ENCODE assay signal across 9 cellular contexts in genomic region chr17:50129303-50129945, GRCh38. TPM values are rescaled to one million over a fixed set of nuclear protein-coding genes. Genes with fewer than 3 reads are reported as not detected.
DNase-seq lines count a peak whose midpoint lies in the region; ATAC-seq, FAIRE-seq and TF ChIP-seq lines count a peak whose summit lies in the region.
"Had no signal": no experiment of that assay in that cellular context is flagged by ENCODE, and none has a peak within 500 bp of the region (broad histone marks: within the 10 kb centered on the region; RNA-seq: fewer than 3 reads in every experiment).

No MANE protein-coding gene starts in this region.

- no peaks in the 10 kb centered on the region for H3K79me2 ChIP-seq in OCI-LY7 (ENCODE audit: insufficient read depth, low read depth, low read length)
- H3K79me2 ChIP-seq in GM12878 (ENCODE audit: control insufficient read depth, insufficient read depth, low read length), result no peaks in the 10 kb centered on the region

- SMC1A ChIA-PET in GM12878 (lab: Charles Lee; ENCODE audit: uncharacterized antibody, unreplicated experiment), result interaction anchor here (1.3 to 1.4 kb wide), 2 partner anchors 14 to 22 kb away, joined by 3 read pairs; no protein-coding TSS in a partner anchor

- H3K9ac ChIP-seq in GM12878 (ENCODE audit: control insufficient read depth, insufficient read depth, low read length), result no peak overlapping the region

- H3K9me3 ChIP-seq in OCI-LY7 (ENCODE audit: low read length) (no peaks in the 10 kb centered on the region), GM12878 (replicated peaks; ENCODE audit: control insufficient read depth, insufficient read depth, low read length) (no peaks in the 10 kb centered on the region), upper lobe of left lung (no peaks in the 10 kb centered on the region)

- RAD21 ChIA-PET in GM12878 (lab: Charles Lee; ENCODE audit: unreplicated experiment), result interaction anchor here (0.6 to 1.8 kb wide), 5 partner anchors 11 to 27 kb away, joined by 3 to 6 read pairs (median 3); no protein-coding TSS in a partner anchor

- FAIRE-seq in GM12878 (lab: Jason Lieb, UNC), result no peak

- POLR2A ChIA-PET in OCI-LY7 (lab: Charles Lee), result no interaction called here
- POLR2A ChIA-PET in GM12878 (lab: Charles Lee), result interaction anchor here (0.5 to 1.0 kb wide), 2 partner anchors 23 to 36 kb away, joined by 3 to 4 read pairs; no protein-coding TSS in a partner anchor

- no peak for TF ChIP-seq RAD21 in GM12878 (IDR thresholded peaks at IDR 0.05; ENCODE audit: insufficient read depth, low read depth, low read length)

- 2% methylated on average over 7 of the region's 54 CpGs for WGBS in GM12878 (ENCODE audit: insufficient coverage, insufficient replicate concordance, low lambda C conversion rate, missing lambda C conversion rate)
- 0% methylated on average over 6 to 32 of the region's 54 CpGs for WGBS in upper lobe of left lung, 2 donors

- H3K4me2 ChIP-seq in OCI-LY7 (ENCODE audit: low read length) (peak overlapping the region; percentile 40; the same call in 1 of the 2 replicates), GM12878 (ENCODE audit: control insufficient read depth, insufficient read depth) (no peak overlapping the region)

- TF ChIP-seq POLR2A in GM12878 (IDR thresholded peaks at IDR 0.05; ENCODE audit: low read depth, low read length) (no peak), upper lobe of left lung (IDR thresholded peaks at IDR 0.05) (no peak)

- H2AFZ ChIP-seq in OCI-LY7 (ENCODE audit: low read length) (no peak overlapping the region), GM12878 (ENCODE audit: control insufficient read depth, low read depth, low read length) (no peak overlapping the region)

- H3K36me3 ChIP-seq in OCI-LY7 (ENCODE audit: insufficient read depth, low read length) (peaks cover 24% of the 10 kb centered on the region), GM12878 (ENCODE audit: control insufficient read depth in 2 of 2, insufficient read depth in 2 of 2, low read length in 1 of 2) (peaks cover 4 to 6% of the 10 kb centered on the region in 2 experiments; a peak in 3 of 4 replicates), upper lobe of left lung (peaks cover 0 to 5% (median 2%) of the 10 kb centered on the region in 4 donors)

- CTCF ChIA-PET in OCI-LY7 (lab: Charles Lee; ENCODE audit: unreplicated experiment) (interaction anchor here (0.6 kb wide), 1 partner anchor 19 kb away, joined by 3 read pairs; no protein-coding TSS in a partner anchor), GM12878 (lab: Yijun Ruan, JAX) (interaction anchor here (0.7 to 3.0 kb wide), 5 partner anchors 10 to 145 kb away, joined by 3 to 18 read pairs (median 9); partner anchors contain the start of gene TMEM92)

- H3K27ac ChIP-seq in OCI-LY7 (ENCODE audit: low read depth, low read length, poor library complexity, severe bottlenecking), result no peak overlapping the region
- no peak overlapping the region for H3K27ac ChIP-seq in GM12878 (ENCODE audit: control insufficient read depth, insufficient read depth)
- peak overlapping the region in 3 of 4 donors; percentile 56 to 81 (median 73) for H3K27ac ChIP-seq in upper lobe of left lung

- BruUV-seq in OCI-LY7 (replicated peaks; lab: Mats Ljungman, UMichigan) (no TSS peak), GM12878 (replicated peaks; lab: Mats Ljungman, UMichigan) (no TSS peak)

- H3K9me2 ChIP-seq in OCI-LY7 (ENCODE audit: insufficient read depth, low read length), result no peaks in the 10 kb centered on the region

- peak; percentile 77 for DNase-seq in DMS53 (lab: John Stamatoyannopoulos, UW)
- DNase-seq in DMS53 treated with DMSO at 0.1 percent for 48 hours (lab: John Stamatoyannopoulos, UW; ENCODE audit: unreplicated experiment), result no peak
- no peak for DNase-seq in OCI-LY7 (ENCODE audit: low spot score)
- DNase-seq in GM12878 (ENCODE audit: low read depth, low spot score), result no peak
- peak; percentile 22 for DNase-seq in kidney glomerular epithelial cell (lab: John Stamatoyannopoulos, UW)
- DNase-seq in upper lobe of left lung, result peak in 1 of 2 donors; percentile 83
- DNase-seq in GF-D8 (lab: John Stamatoyannopoulos, UW), result no peak

- peaks cover 11% of the 10 kb centered on the region for H3K4me1 ChIP-seq in OCI-LY7 (ENCODE audit: insufficient read depth, low read length, poor library complexity, severe bottlenecking)
- peaks cover 6% of the 10 kb centered on the region; the same call in 1 of the 2 replicates for H3K4me1 ChIP-seq in GM12878 (ENCODE audit: control insufficient read depth, insufficient read depth, low read length)
- peaks cover 26 to 55% (median 48%) of the 10 kb centered on the region in 4 donors for H3K4me1 ChIP-seq in upper lobe of left lung

- H3K4me3 ChIP-seq in OCI-LY7 (ENCODE audit: low read depth, low read length, poor library complexity, severe bottlenecking) (peak overlapping the region; percentile 36), GM12878 (peak overlapping the region; percentile 47; the same call in 1 of the 2 replicates), upper lobe of left lung (peak overlapping the region; percentile 16 to 59 (median 49))

- ATAC-seq in GM12878 (peak; percentile 62), upper lobe of left lung (ENCODE audit: low FRiP score in 2 of 2) (peak in 1 of 2 donors; percentile 15), GM19324 (IDR thresholded peaks at IDR 0.05; ENCODE audit: low FRiP score, unreplicated experiment) (no peak)

- TF ChIP-seq EP300 in GM12878 (IDR thresholded peaks at IDR 0.05; ENCODE audit: borderline replicate concordance in 1 of 2, control insufficient read depth in 1 of 2, low read depth in 2 of 2, low read length in 2 of 2), result no peak
- no peak for TF ChIP-seq EP300 in upper lobe of left lung (IDR thresholded peaks at IDR 0.05)

- H4K20me1 ChIP-seq in OCI-LY7 (ENCODE audit: insufficient read depth, low read length) (no peaks in the 10 kb centered on the region), GM12878 (ENCODE audit: control insufficient read depth, insufficient read depth) (no peaks in the 10 kb centered on the region; the same call in 1 of the 2 replicates)

- TF ChIP-seq CTCF in OCI-LY7 (conservative IDR thresholded peaks at IDR 0.05; ENCODE audit: low read length) (no peak), GM12878 (IDR thresholded peaks at IDR 0.05 in 2 of 3, conservative IDR thresholded peaks at IDR 0.05 in 1 of 3; ENCODE audit: control insufficient read depth in 2 of 3, extremely low read depth in 1 of 3, insufficient read depth in 1 of 3, low read depth in 3 of 3, low read length in 3 of 3) (no peak), upper lobe of left lung (IDR thresholded peaks at IDR 0.05) (no peak)

- intact Hi-C loops in OCI-LY7 (cut with micrococcal nuclease; ENCODE audit: unreplicated experiment) (no loop called here), GM12878 (cut with micrococcal nuclease; ENCODE audit: unreplicated experiment) (no loop called here)

- in situ Hi-C loops in GM12878 (cut with MboI), result no loop called here

- peaks cover 4 to 10% of the 10 kb centered on the region in 2 experiments for H3K27me3 ChIP-seq in GM12878 (replicated peaks in 1 of 2; ENCODE audit: control insufficient read depth in 2 of 2, insufficient read depth in 2 of 2, low read length in 1 of 2)
- H3K27me3 ChIP-seq in upper lobe of left lung, result peaks cover 0 to 17% (median 11%) of the 10 kb centered on the region in 4 donors

RNA-seq across cellular contexts. Expression of gene SAMD14, which starts 0.5 kb away (rescaled TPM):
- not detected in 2 replicates for total RNA-seq in OCI-LY7 (2014; rRNA removed; shearing (Covaris generic))
- total RNA-seq in OCI-LY7 (2022), result 0.13 and 0.59 TPM in 2 replicates
- 2.6 and 4.3 TPM in 2 replicates for total RNA-seq in GM12878 (2013; cell fraction: nucleolus; rRNA removed)
- 0.17 and 0.22 TPM in 2 replicates for total RNA-seq in GM12878 (2014; rRNA removed)
- total RNA-seq in GM12878 (2014; rRNA removed; fragmentation: Illumina TruSeq; extraction: Trizol), result 0.22 and 0.74 TPM in 2 replicates
- 1.3 and 1.7 TPM in 2 replicates for total RNA-seq in GM12878 (2021)
- polyA plus RNA-seq in GM12878 (2011; ENCODE audit: low read depth), result 0.58 TPM
- polyA plus RNA-seq in GM12878 (2011; rRNA removed), result 0.32 and 1.3 TPM in 2 replicates
- polyA plus RNA-seq in GM12878 (2011; cell fraction: cytosol; rRNA removed), result 0.51 and 1.2 TPM in 2 replicates
- polyA plus RNA-seq in GM12878 (2011; cell fraction: nucleus; rRNA removed), result 8.0 and 8.3 TPM in 2 replicates
- 0.45 and 0.66 TPM in 2 replicates for polyA plus RNA-seq in GM12878 (2012)
- 0.19 and 0.25 TPM in 2 replicates for polyA plus RNA-seq in GM12878 (2014; fragmentation: Illumina TruSeq; extraction: Trizol)
- polyA plus RNA-seq in GM12878 (2014; fragmentation: Nextera tagmentation; extraction: Ambion mirVana), result not detected
- polyA plus RNA-seq in GM12878 (2014; rRNA removed), result 0.51 and 1.4 TPM in 2 replicates
- under 1 TPM in 1 of 2 experiments, not detected in 1; 0.06 TPM for polyA plus RNA-seq in GM12878 (2016; fragmentation: Nextera tagmentation; extraction: Ambion mirVana)
- polyA minus RNA-seq in GM12878 (2011; rRNA and poly(A)+ RNA removed), result 0.59 and 2.0 TPM in 2 replicates
- polyA minus RNA-seq in GM12878 (2011; cell fraction: cytosol; rRNA and poly(A)+ RNA removed), result 0.73 TPM in 1 of 2 replicates, not detected in the other
- 1.1 and 1.8 TPM in 2 replicates for polyA minus RNA-seq in GM12878 (2011; cell fraction: nucleus; rRNA and poly(A)+ RNA removed)
- 10 to 100 TPM in 2 of 6 donors, 1 to 10 TPM in 3, under 1 TPM in 1; 0.49 to 16.8 (median 5.6) TPM for total RNA-seq in upper lobe of left lung

RNA-seq across cellular contexts. Expression of gene PPP1R9B, which starts 21.1 kb away (rescaled TPM):
- 45.3 and 73.2 TPM in 2 replicates for total RNA-seq in OCI-LY7 (2014; rRNA removed; shearing (Covaris generic))
- 73.9 and 87.0 TPM in 2 replicates for total RNA-seq in OCI-LY7 (2022)
- total RNA-seq in GM12878 (2013; cell fraction: nucleolus; rRNA removed), result 55.7 and 68.4 TPM in 2 replicates
- 59.9 and 62.9 TPM in 2 replicates for total RNA-seq in GM12878 (2014; rRNA removed)
- total RNA-seq in GM12878 (2014; rRNA removed; fragmentation: Illumina TruSeq; extraction: Trizol), result 35.9 and 39.6 TPM in 2 replicates
- total RNA-seq in GM12878 (2021), result 103 and 107 TPM in 2 replicates
- 21.7 TPM for polyA plus RNA-seq in GM12878 (2011; ENCODE audit: low read depth)
- 30.2 and 44.4 TPM in 2 replicates for polyA plus RNA-seq in GM12878 (2011; rRNA removed)
- 39.3 and 43.6 TPM in 2 replicates for polyA plus RNA-seq in GM12878 (2011; cell fraction: cytosol; rRNA removed)
- 75.0 and 144 TPM in 2 replicates for polyA plus RNA-seq in GM12878 (2011; cell fraction: nucleus; rRNA removed)
- polyA plus RNA-seq in GM12878 (2012), result 54.8 and 64.1 TPM in 2 replicates
- polyA plus RNA-seq in GM12878 (2014; fragmentation: Illumina TruSeq; extraction: Trizol), result 17.9 and 35.4 TPM in 2 replicates
- polyA plus RNA-seq in GM12878 (2014; fragmentation: Nextera tagmentation; extraction: Ambion mirVana), result under 1 TPM; 0.20 to 0.45 TPM
- polyA plus RNA-seq in GM12878 (2014; rRNA removed), result 52.0 and 58.7 TPM in 2 replicates
- polyA plus RNA-seq in GM12878 (2016; fragmentation: Nextera tagmentation; extraction: Ambion mirVana), result 1 to 10 TPM; 1.8 to 2.3 TPM
- 38.4 and 59.7 TPM in 2 replicates for polyA minus RNA-seq in GM12878 (2011; rRNA and poly(A)+ RNA removed)
- 36.3 and 36.8 TPM in 2 replicates for polyA minus RNA-seq in GM12878 (2011; cell fraction: cytosol; rRNA and poly(A)+ RNA removed)
- polyA minus RNA-seq in GM12878 (2011; cell fraction: nucleus; rRNA and poly(A)+ RNA removed), result 12.3 and 46.2 TPM in 2 replicates
- total RNA-seq in upper lobe of left lung, result 100 to 1,000 TPM in 1 of 6 donors, 10 to 100 TPM in 5; 37.5 to 121 (median 74.7) TPM

RNA-seq across cellular contexts. Expression of gene PDK2, which starts 34.3 kb away (rescaled TPM):
- 10.4 and 21.8 TPM in 2 replicates for total RNA-seq in OCI-LY7 (2014; rRNA removed; shearing (Covaris generic))
- total RNA-seq in OCI-LY7 (2022), result 27.7 and 30.1 TPM in 2 replicates
- 16.9 and 18.0 TPM in 2 replicates for total RNA-seq in GM12878 (2013; cell fraction: nucleolus; rRNA removed)
- total RNA-seq in GM12878 (2014; rRNA removed), result 9.7 and 12.3 TPM in 2 replicates
- 6.5 and 8.6 TPM in 2 replicates for total RNA-seq in GM12878 (2014; rRNA removed; fragmentation: Illumina TruSeq; extraction: Trizol)
- 14.2 and 16.1 TPM in 2 replicates for total RNA-seq in GM12878 (2021)
- 4.5 TPM for polyA plus RNA-seq in GM12878 (2011; ENCODE audit: low read depth)
- polyA plus RNA-seq in GM12878 (2011; rRNA removed), result 8.8 and 22.6 TPM in 2 replicates
- 33.3 and 38.8 TPM in 2 replicates for polyA plus RNA-seq in GM12878 (2011; cell fraction: cytosol; rRNA removed)
- 92.2 and 108 TPM in 2 replicates for polyA plus RNA-seq in GM12878 (2011; cell fraction: nucleus; rRNA removed)
- polyA plus RNA-seq in GM12878 (2012), result 9.1 and 10.7 TPM in 2 replicates
- 9.8 and 12.3 TPM in 2 replicates for polyA plus RNA-seq in GM12878 (2014; fragmentation: Illumina TruSeq; extraction: Trizol)
- 1 to 10 TPM in 1 of 2 experiments, under 1 TPM in 1; 0.98 to 1.2 TPM for polyA plus RNA-seq in GM12878 (2014; fragmentation: Nextera tagmentation; extraction: Ambion mirVana)
- polyA plus RNA-seq in GM12878 (2014; rRNA removed), result 9.6 and 16.0 TPM in 2 replicates
- 10 to 100 TPM; 17.5 to 20.2 TPM for polyA plus RNA-seq in GM12878 (2016; fragmentation: Nextera tagmentation; extraction: Ambion mirVana)
- polyA minus RNA-seq in GM12878 (2011; rRNA and poly(A)+ RNA removed), result 22.7 and 37.5 TPM in 2 replicates
- polyA minus RNA-seq in GM12878 (2011; cell fraction: cytosol; rRNA and poly(A)+ RNA removed), result 9.5 and 15.8 TPM in 2 replicates
- 16.0 and 35.1 TPM in 2 replicates for polyA minus RNA-seq in GM12878 (2011; cell fraction: nucleus; rRNA and poly(A)+ RNA removed)
- total RNA-seq in upper lobe of left lung, result 10 to 100 TPM; 15.7 to 80.7 (median 34.9) TPM

RNA-seq across cellular contexts. Expression of gene SGCA, which starts 36.4 kb away (rescaled TPM):
- total RNA-seq in OCI-LY7 (2014; rRNA removed; shearing (Covaris generic)), result 0.57 TPM in 1 of 2 replicates, not detected in the other
- total RNA-seq in OCI-LY7 (2022), result 1.1 TPM in 1 of 2 replicates, not detected in the other
- 1.9 and 2.9 TPM in 2 replicates for total RNA-seq in GM12878 (2013; cell fraction: nucleolus; rRNA removed)
- total RNA-seq in GM12878 (2014; rRNA removed), result 0.11 and 0.68 TPM in 2 replicates
- total RNA-seq in GM12878 (2014; rRNA removed; fragmentation: Illumina TruSeq; extraction: Trizol), result 0.27 TPM in 1 of 2 replicates, not detected in the other
- 0.51 and 0.56 TPM in 2 replicates for total RNA-seq in GM12878 (2021)
- polyA plus RNA-seq in GM12878 (2011; ENCODE audit: low read depth), result 0.52 TPM
- 0.24 and 0.81 TPM in 2 replicates for polyA plus RNA-seq in GM12878 (2011; rRNA removed)
- polyA plus RNA-seq in GM12878 (2011; cell fraction: cytosol; rRNA removed), result 0.54 and 1.2 TPM in 2 replicates
- 3.6 and 4.5 TPM in 2 replicates for polyA plus RNA-seq in GM12878 (2011; cell fraction: nucleus; rRNA removed)
- 1.2 and 1.9 TPM in 2 replicates for polyA plus RNA-seq in GM12878 (2012)
- 0.24 TPM in 1 of 2 replicates, not detected in the other for polyA plus RNA-seq in GM12878 (2014; fragmentation: Illumina TruSeq; extraction: Trizol)
- polyA plus RNA-seq in GM12878 (2014; fragmentation: Nextera tagmentation; extraction: Ambion mirVana), result under 1 TPM in 1 of 2 experiments, not detected in 1; 0.13 TPM
- polyA plus RNA-seq in GM12878 (2014; rRNA removed), result 0.25 and 2.2 TPM in 2 replicates
- under 1 TPM in 1 of 2 experiments, not detected in 1; 0.50 TPM for polyA plus RNA-seq in GM12878 (2016; fragmentation: Nextera tagmentation; extraction: Ambion mirVana)
- polyA minus RNA-seq in GM12878 (2011; rRNA and poly(A)+ RNA removed), result 0.29 and 1.1 TPM in 2 replicates
- not detected in 2 replicates for polyA minus RNA-seq in GM12878 (2011; cell fraction: cytosol; rRNA and poly(A)+ RNA removed)
- 0.36 TPM in 1 of 2 replicates, not detected in the other for polyA minus RNA-seq in GM12878 (2011; cell fraction: nucleus; rRNA and poly(A)+ RNA removed)
- 10 to 100 TPM in 5 of 6 donors, 1 to 10 TPM in 1; 1.6 to 19.7 (median 14.1) TPM for total RNA-seq in upper lobe of left lung
- total RNA-seq: activated CD8-positive, alpha-beta memory T cell treated with anti-CD3 and anti-CD28 coated beads for 36 hours had no signal

Comparison
In these comparisons a context has a peak if more than half of its experiments do, and no peak if none do; other contexts are left out.
1. DNase-seq: peak in DMS53 (single experiment) and kidney glomerular epithelial cell (single experiment); none in DMS53 treated with DMSO at 0.1 percent for 48 hours (single experiment), OCI-LY7 (single experiment), GM12878 (single experiment) and GF-D8 (single experiment).
2. H3K27ac ChIP-seq: peak in upper lobe of left lung (3 of 4); none in OCI-LY7 (single experiment) and GM12878 (single experiment).
3. Peak in every context shown above with its lines, with median percentiles within 50 percentile points of each other: H3K4me3 ChIP-seq.